ENCODE assay signal across 8 cellular contexts in genomic region chr5:16552666-16553343, GRCh38.
A peak's percentile ranks its signal among the peaks of the same experiment; 100 is the strongest.
DNase-seq lines count a peak whose midpoint lies in the region; ATAC-seq lines count a peak whose summit lies in the region.

No MANE protein-coding gene starts in this region.

- in situ Hi-C loops in ACHN (cut with HindIII; ENCODE audit: low pct_ligation_motif_present, low pct_unique_long_range_greater_than_20kb, low sequenced_read_pairs), result no loop called here

- ATAC-seq in GM18508 (IDR thresholded peaks at IDR 0.05; ENCODE audit: insufficient read depth, unreplicated experiment) (peak; percentile 76), HG02884 (IDR thresholded peaks at IDR 0.05; ENCODE audit: unreplicated experiment) (peak; percentile 79)

- DNase-seq in ACHN, result peak; percentile 64
- DNase-seq in NCI-H2081 treated with DMSO at 0.1 percent for 48 hours (lab: John Stamatoyannopoulos, UW), result peak; percentile 21
- peak; percentile 33 to 53 for DNase-seq in activated CD4-positive, alpha-beta T cell treated with anti-CD3 and anti-CD28 coated beads for 4 hours
- DNase-seq in dermis blood vessel endothelial cell, result peak; percentile 60
- peak; percentile 58 to 59 for DNase-seq in lung microvascular endothelial cell (ENCODE audit: low read depth in 2 of 2)
- peak; percentile 19 for DNase-seq in stimulated activated CD8-positive, alpha-beta memory T cell treated with anti-CD3 and anti-CD28 coated beads, Interleukin-7, amount 100 ng/mL, for 24 hours (ENCODE audit: low read depth)

Comparison
In these comparisons a context has a peak if more than half of its experiments do, and no peak if none do; other contexts are left out.
1. Peak in every context shown above with its lines: DNase-seq and ATAC-seq.